Comparison of ENCODE assay signal across 14 cellular contexts in genomic region chr7:100170111-100170897, GRCh38. TPM values are rescaled to one million over a fixed set of nuclear protein-coding genes. Genes with fewer than 3 reads are reported as not detected.
DNase-seq lines count a peak whose midpoint lies in the region; ATAC-seq and TF ChIP-seq lines count a peak whose summit lies in the region.
"Had no signal": no experiment of that assay in that cellular context is flagged by ENCODE, and none has a peak within 500 bp of the region (broad histone marks: within the 10 kb centered on the region; RNA-seq: fewer than 3 reads in every experiment).

No MANE protein-coding gene starts in this region.

- H2AFZ ChIP-seq in neural progenitor cell (replicated peaks): no peak overlapping the region

- H3K27ac Mint-ChIP-seq in Calu3 (ENCODE audit: unreplicated experiment) (no peak overlapping the region), chondrocyte (ENCODE audit: unreplicated experiment) (no peak overlapping the region), neural progenitor cell (peak overlapping the region; percentile 8)
- H3K27ac Mint-ChIP-seq: HFFc6 had no signal

- H4K20me1 ChIP-seq in neural progenitor cell (ENCODE audit: low read depth): peaks cover 54% of the 10 kb centered on the region

- TF ChIP-seq CTCF in Calu3 (IDR thresholded peaks at IDR 0.05; ENCODE audit: unreplicated experiment): no peak
- TF ChIP-seq CTCF in chondrocyte (IDR thresholded peaks at IDR 0.05): no peak
- TF ChIP-seq CTCF in neural progenitor cell (IDR thresholded peaks at IDR 0.05): no peak

- H3K4me1 Mint-ChIP-seq in Calu3 (ENCODE audit: low read depth, unreplicated experiment) (peaks cover 27% of the 10 kb centered on the region), chondrocyte (ENCODE audit: low read depth) (peaks cover 24% of the 10 kb centered on the region), neural progenitor cell (peaks cover 54% of the 10 kb centered on the region)

- peak overlapping the region; percentile 89 for H3K4me2 ChIP-seq in neural progenitor cell
- H3K4me2 ChIP-seq: KMS-11 had no signal

- H3F3A ChIP-seq in neural progenitor cell (ENCODE audit: low read depth): peaks cover 44% of the 10 kb centered on the region

- H3K79me2 ChIP-seq in neural progenitor cell (ENCODE audit: low read depth): no peaks in the 10 kb centered on the region

- peaks cover 13% of the 10 kb centered on the region for H3K36me3 Mint-ChIP-seq in Calu3 (ENCODE audit: insufficient read depth, unreplicated experiment)
- peaks cover 6% of the 10 kb centered on the region for H3K36me3 Mint-ChIP-seq in chondrocyte (ENCODE audit: low read depth)
- H3K36me3 Mint-ChIP-seq in neural progenitor cell: peaks cover 16% of the 10 kb centered on the region

- H3K27me3 ChIP-seq in neural progenitor cell: peaks cover 41% of the 10 kb centered on the region

- H3K4me3 ChIP-seq in neural progenitor cell: peak overlapping the region; percentile 55
- H3K4me3 ChIP-seq: lung had no signal

- H3K36me3 ChIP-seq in neural progenitor cell: no peaks in the 10 kb centered on the region
- H3K36me3 ChIP-seq: heart left ventricle had no signal

- intact Hi-C loops in Calu3 (cut with micrococcal nuclease; ENCODE audit: unreplicated experiment): no loop called here

- no peaks in the 10 kb centered on the region for H3K9me3 ChIP-seq in neural progenitor cell (ENCODE audit: low read depth)
- H3K9me3 ChIP-seq: heart left ventricle had no signal

- DNase-seq in Calu3: no peak
- DNase-seq in HuH-7.5 (ENCODE audit: low spot score): peak; percentile 19
- DNase-seq in chondrocyte (ENCODE audit: low spot score): peak; percentile 69
- DNase-seq in neural progenitor cell (ENCODE audit: low spot score): no peak
- DNase-seq: heart left ventricle; HFFc6; NCI-H2081 treated with DMSO at 0.1 percent for 48 hours; OCI-M1; stimulated activated CD4-positive, alpha-beta T cell treated with anti-CD3 and anti-CD28 coated beads, Interleukin-4, amount 100 ng/mL, for 4 hours had no signal

- no peaks in the 10 kb centered on the region for H3K9me3 Mint-ChIP-seq in Calu3 (ENCODE audit: low read depth, unreplicated experiment)
- no peaks in the 10 kb centered on the region for H3K9me3 Mint-ChIP-seq in chondrocyte (ENCODE audit: low read depth)
- H3K9me3 Mint-ChIP-seq in neural progenitor cell: no peaks in the 10 kb centered on the region
- H3K9me3 Mint-ChIP-seq: HFFc6 had no signal

- peaks cover 36% of the 10 kb centered on the region for H3K4me1 ChIP-seq in neural progenitor cell

- H3K4me3 Mint-ChIP-seq in Calu3 (ENCODE audit: low read depth, unreplicated experiment) (peak overlapping the region; percentile 61), chondrocyte (ENCODE audit: unreplicated experiment) (no peak overlapping the region), neural progenitor cell (peak overlapping the region; percentile 68)
- H3K4me3 Mint-ChIP-seq: HFFc6 had no signal

- ATAC-seq in GM21619 (IDR thresholded peaks at IDR 0.05; ENCODE audit: unreplicated experiment) (no peak), GM19467 (IDR thresholded peaks at IDR 0.05; ENCODE audit: unreplicated experiment) (no peak), GM21526 (IDR thresholded peaks at IDR 0.05; ENCODE audit: low FRiP score, unreplicated experiment) (no peak)
- ATAC-seq: heart left ventricle had no signal

- no peak overlapping the region for H3K9ac ChIP-seq in neural progenitor cell
- H3K9ac ChIP-seq: KMS-11 had no signal

- CTCF ChIA-PET in Calu3 (lab: Charles Lee): no interaction called here

- BruUV-seq in Calu3 (replicated peaks; lab: Mats Ljungman, UMichigan): no TSS peak

- no peak overlapping the region for H3K27ac ChIP-seq in neural progenitor cell
- H3K27ac ChIP-seq: heart left ventricle, KMS-11 had no signal

- peaks cover 77% of the 10 kb centered on the region for H3K27me3 Mint-ChIP-seq in Calu3 (ENCODE audit: unreplicated experiment)
- H3K27me3 Mint-ChIP-seq in chondrocyte (ENCODE audit: low read depth): peaks cover 5% of the 10 kb centered on the region
- peaks cover 21% of the 10 kb centered on the region for H3K27me3 Mint-ChIP-seq in neural progenitor cell (ENCODE audit: insufficient read depth, low read depth)

RNA-seq across cellular contexts. Expression of gene GAL3ST4, which starts 1.9 kb away (rescaled TPM):
- 0.14 TPM in 1 of 2 replicates, not detected in the other for total RNA-seq in Calu3 (2022)
- 1.8 to 4.9 TPM (median 4.3 TPM) in 3 replicates for total RNA-seq in chondrocyte
- total RNA-seq in neural progenitor cell (ENCODE audit: low replicate concordance): 0.90 and 2.5 TPM in 2 replicates

RNA-seq across cellular contexts. Expression of gene GPC2, which starts 6.9 kb away (rescaled TPM):
- total RNA-seq in Calu3 (2022) (3.2 and 3.6 TPM in 2 replicates), chondrocyte (6.2 to 7.3 TPM (median 6.7 TPM) in 3 replicates), neural progenitor cell (ENCODE audit: low replicate concordance) (17.0 and 61.0 TPM in 2 replicates)

RNA-seq across cellular contexts. Expression of gene STAG3, which starts 7.4 kb away (rescaled TPM):
- total RNA-seq in Calu3 (2022): 0.66 and 1.2 TPM in 2 replicates
- 0.57 to 1.2 TPM (median 0.64 TPM) in 3 replicates for total RNA-seq in chondrocyte
- total RNA-seq in neural progenitor cell (ENCODE audit: low replicate concordance): 0.58 and 1.2 TPM in 2 replicates

RNA-seq across cellular contexts. Expression of gene TRAPPC14, which starts 11.8 kb away (rescaled TPM):
- total RNA-seq in Calu3 (2022) (17.4 and 17.5 TPM in 2 replicates), chondrocyte (15.4 to 19.7 TPM (median 16.3 TPM) in 3 replicates), neural progenitor cell (ENCODE audit: low replicate concordance) (4.3 and 13.3 TPM in 2 replicates)

RNA-seq across cellular contexts. Expression of gene LAMTOR4, which starts 21.6 kb away (rescaled TPM):
- total RNA-seq in Calu3 (2022): 43.6 and 56.6 TPM in 2 replicates
- 73.2 to 89.4 TPM (median 75.7 TPM) in 3 replicates for total RNA-seq in chondrocyte
- total RNA-seq in neural progenitor cell (ENCODE audit: low replicate concordance): 70.5 and 123 TPM in 2 replicates

Comparison
In these comparisons a context has a peak if more than half of its experiments do, and no peak if none do; other contexts are left out.
1. DNase-seq: peak in HuH-7.5 (single experiment) and chondrocyte (single experiment); none in Calu3 (single experiment) and neural progenitor cell (single experiment).